ENCODE assay signal across 12 cellular contexts in genomic region chr12:111777345-111778045, GRCh38. TPM values are rescaled to one million over a fixed set of nuclear protein-coding genes. Genes with fewer than 3 reads are reported as not detected.
DNase-seq lines count a peak whose midpoint lies in the region; ATAC-seq and TF ChIP-seq lines count a peak whose summit lies in the region.
"Had no signal": no experiment of that assay in that cellular context is flagged by ENCODE, and none has a peak within 500 bp of the region (broad histone marks: within the 10 kb centered on the region; RNA-seq: fewer than 3 reads in every experiment).

No MANE protein-coding gene starts in this region.

- H3K9me3 Mint-ChIP-seq in Calu3 (ENCODE audit: low read depth, unreplicated experiment), result no peaks in the 10 kb centered on the region
- H3K9me3 Mint-ChIP-seq in activated T-cell treated with anti-CD3 and anti-CD28 coated beads, Interleukin-2, amount 50 U/mL, for 24 hours, result no peaks in the 10 kb centered on the region
- H3K9me3 Mint-ChIP-seq: stimulated activated naive CD8-positive, alpha-beta T cell treated with anti-CD3 and anti-CD28 coated beads, Interleukin-15, Interleukin-2, amounts not matched to agents 100 ng/mL and 50 ng/mL, for 24 hours had no signal

- no peak for ATAC-seq in HG03442 (IDR thresholded peaks at IDR 0.05; ENCODE audit: unreplicated experiment)

- intact Hi-C loops in Calu3 (cut with micrococcal nuclease; ENCODE audit: unreplicated experiment), result no loop called here

- H3K27me3 Mint-ChIP-seq in Calu3 (ENCODE audit: unreplicated experiment), result no peaks in the 10 kb centered on the region
- H3K27me3 Mint-ChIP-seq in activated T-cell treated with anti-CD3 and anti-CD28 coated beads, Interleukin-2, amount 50 U/mL, for 24 hours, result peaks cover 9% of the 10 kb centered on the region

- no peak for TF ChIP-seq CTCF in Calu3 (IDR thresholded peaks at IDR 0.05; ENCODE audit: unreplicated experiment)

- H3K36me3 Mint-ChIP-seq in Calu3 (ENCODE audit: insufficient read depth, unreplicated experiment), result peaks cover 43% of the 10 kb centered on the region
- no peaks in the 10 kb centered on the region for H3K36me3 Mint-ChIP-seq in activated T-cell treated with anti-CD3 and anti-CD28 coated beads, Interleukin-2, amount 50 U/mL, for 24 hours (ENCODE audit: low read depth)

- H3K9ac ChIP-seq in skeletal muscle tissue (ENCODE audit: low read depth in 1 of 3, low read length in 3 of 3), result no peak overlapping the region

- BruUV-seq in Calu3 (replicated peaks; lab: Mats Ljungman, UMichigan), result no TSS peak

- H3K4me3 ChIP-seq in skeletal muscle tissue (ENCODE audit: low read length in 3 of 3), result no peak overlapping the region

- peak overlapping the region; percentile 24 for H3K27ac ChIP-seq in layer of hippocampus (ENCODE audit: low read depth, low read length)
- H3K27ac ChIP-seq in skeletal muscle tissue (ENCODE audit: low read depth, low read length), result peak overlapping the region; percentile 63

- H3K4me1 ChIP-seq in skeletal muscle tissue (ENCODE audit: control insufficient read depth in 3 of 3, insufficient read depth in 3 of 3, low read length in 3 of 3), result peaks cover 43 to 53% (median 48%) of the 10 kb centered on the region in 3 donors

- H3K4me1 Mint-ChIP-seq in Calu3 (ENCODE audit: low read depth, unreplicated experiment), result peaks cover 63% of the 10 kb centered on the region
- H3K4me1 Mint-ChIP-seq in activated T-cell treated with anti-CD3 and anti-CD28 coated beads, Interleukin-2, amount 50 U/mL, for 24 hours (ENCODE audit: low read depth), result peaks cover 4% of the 10 kb centered on the region

- CTCF ChIA-PET in Calu3 (lab: Charles Lee), result interaction anchor here (0.6 to 1.8 kb wide), 8 partner anchors 9 to 235 kb away, joined by 3 to 19 read pairs (median 4); partner anchors contain the start of genes BRAP and TMEM116

- peak overlapping the region; percentile 95 for H3K27ac Mint-ChIP-seq in Calu3 (ENCODE audit: unreplicated experiment)
- no peak overlapping the region for H3K27ac Mint-ChIP-seq in activated T-cell treated with anti-CD3 and anti-CD28 coated beads, Interleukin-2, amount 50 U/mL, for 24 hours
- H3K27ac Mint-ChIP-seq: stimulated activated naive CD8-positive, alpha-beta T cell treated with anti-CD3 and anti-CD28 coated beads, Interleukin-15, Interleukin-2, amounts not matched to agents 100 ng/mL and 50 ng/mL, for 24 hours had no signal

- H3K4me3 Mint-ChIP-seq in Calu3 (ENCODE audit: low read depth, unreplicated experiment), result peak overlapping the region; percentile 61
- H3K4me3 Mint-ChIP-seq in activated T-cell treated with anti-CD3 and anti-CD28 coated beads, Interleukin-2, amount 50 U/mL, for 24 hours, result no peak overlapping the region
- H3K4me3 Mint-ChIP-seq: stimulated activated naive CD8-positive, alpha-beta T cell treated with anti-CD3 and anti-CD28 coated beads, Interleukin-15, Interleukin-2, amounts not matched to agents 100 ng/mL and 50 ng/mL, for 24 hours had no signal

- peaks cover 0 to 3% (median 2%) of the 10 kb centered on the region in 3 donors for H3K9me3 ChIP-seq in skeletal muscle tissue (ENCODE audit: control insufficient read depth in 3 of 3, low read length in 3 of 3)

- peak; percentile 85 for DNase-seq in Calu3
- peak; percentile 75 for DNase-seq in SW480 (ENCODE audit: low spot score)
- no peak for DNase-seq in activated CD8-positive, alpha-beta memory T cell treated with anti-CD3 and anti-CD28 coated beads, Interleukin-2, amount 50 U/mL, for 4 hours
- DNase-seq in activated gamma-delta T cell treated with Interleukin-2 at 50 U/mL for 16 hours, result no peak
- no peak for DNase-seq in activated T-cell treated with anti-CD3 and anti-CD28 coated beads, Interleukin-2, amount 50 U/mL, for 24 hours
- DNase-seq: activated CD4-positive, alpha-beta T cell treated with anti-CD3 and anti-CD28 coated beads, Interleukin-2, amount 50 U/mL, for 48 hours; amniotic stem cell; NCI-H146 had no signal

- H3K27me3 ChIP-seq in layer of hippocampus (ENCODE audit: control insufficient read depth, insufficient read depth, low read length) (no peaks in the 10 kb centered on the region), skeletal muscle tissue (ENCODE audit: control insufficient read depth in 3 of 3, insufficient read depth in 3 of 3, low read length in 3 of 3) (no peaks in the 10 kb centered on the region)

- H3K36me3 ChIP-seq in skeletal muscle tissue (ENCODE audit: control insufficient read depth in 3 of 3, insufficient read depth in 3 of 3, low read length in 3 of 3), result peaks cover 12 to 18% (median 12%) of the 10 kb centered on the region in 3 donors

RNA-seq across cellular contexts. Expression of gene ALDH2, which starts 10.8 kb away (rescaled TPM):
- total RNA-seq in Calu3 (2022) (152 and 168 TPM in 2 replicates), skeletal muscle tissue (5.7 TPM)

Comparison
In these comparisons a context has a peak if more than half of its experiments do, and no peak if none do; other contexts are left out.
1. DNase-seq: peak in Calu3 (single experiment) and SW480 (single experiment); none in activated CD8-positive, alpha-beta memory T cell treated with anti-CD3 and anti-CD28 coated beads, Interleukin-2, amount 50 U/mL, for 4 hours (single experiment), activated gamma-delta T cell treated with Interleukin-2 at 50 U/mL for 16 hours (single experiment) and activated T-cell treated with anti-CD3 and anti-CD28 coated beads, Interleukin-2, amount 50 U/mL, for 24 hours (single experiment).
2. RNA of gene ALDH2, which starts 10.8 kb away (total RNA-seq): 152 to 168 TPM in Calu3; 5.7 TPM in skeletal muscle tissue (single experiment); every median in the first group is over 10 times any median in the second.